Comparison of ENCODE assay signal across 9 cellular contexts in the genomic region with DNA sequence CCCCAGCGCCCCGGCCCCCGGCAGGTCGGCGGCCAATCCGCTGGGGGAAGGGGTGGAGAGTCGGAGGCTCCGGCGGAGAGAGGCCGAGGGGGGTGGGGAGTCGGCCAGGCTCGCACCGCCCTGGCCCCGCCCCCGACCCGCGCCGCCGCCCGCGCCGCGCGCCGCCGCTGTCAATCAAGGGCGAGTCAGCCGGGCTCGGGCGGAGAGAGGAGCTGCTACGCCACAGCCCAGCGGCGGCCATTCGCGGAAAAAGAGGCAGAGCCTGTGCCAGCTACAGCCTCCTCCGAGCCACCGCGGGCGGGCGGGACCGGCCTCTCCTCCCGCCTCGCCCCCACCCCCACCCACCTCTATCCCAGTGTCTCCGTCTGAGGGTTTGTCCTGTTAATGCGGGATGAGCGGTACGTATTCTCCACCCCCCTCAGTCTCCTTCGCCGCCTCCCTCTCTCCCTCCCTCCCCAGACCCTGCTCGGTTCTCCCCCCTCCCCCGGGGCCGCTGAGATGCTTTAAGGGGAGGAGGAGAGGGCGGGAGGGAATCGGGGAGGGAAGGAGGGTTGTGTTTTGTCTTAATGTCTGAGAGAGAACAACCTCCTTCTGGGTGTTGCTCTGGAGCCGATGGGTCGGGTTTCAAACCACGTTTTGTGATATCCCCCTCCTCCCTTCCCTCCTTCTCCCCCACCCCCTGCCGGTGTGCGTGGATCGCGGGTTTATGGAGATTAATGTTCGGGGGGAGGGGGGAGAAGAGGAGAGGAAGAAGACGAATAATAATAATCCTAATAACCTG. TPM values are rescaled to one million over a fixed set of nuclear protein-coding genes. Genes with fewer than 3 reads are reported as not detected.
A peak's percentile ranks its signal among the peaks of the same experiment; 100 is the strongest.
DNase-seq lines count a peak whose midpoint lies in the region; ATAC-seq, FAIRE-seq and TF ChIP-seq lines count a peak whose summit lies in the region.
"Had no signal": no experiment of that assay in that cellular context is flagged by ENCODE, and none has a peak within 500 bp of the region (broad histone marks: within the 10 kb centered on the region; RNA-seq: fewer than 3 reads in every experiment).

A gene (plus strand): TSS at position 223 of the 781 bp plus-strand sequence. CDS start 169 bp downstream, at position 392.

- dilution Hi-C loops in keratinocyte (cut with MboI; ENCODE audit: extremely low pct_ligation_motif_present, low sequenced_read_pairs), result no loop called here

- H3K9me3 ChIP-seq in keratinocyte (ENCODE audit: control insufficient read depth, low read depth, low read length), result no peaks in the 10 kb centered on the region

- H2AFZ ChIP-seq in keratinocyte (ENCODE audit: control insufficient read depth, low read length), result peak within 1 kb of the TSS; percentile 89

- TF ChIP-seq CTCF in keratinocyte (optimal IDR thresholded peaks at IDR 0.05 in 1 of 3, IDR thresholded peaks at IDR 0.05 in 1 of 3, conservative IDR thresholded peaks at IDR 0.05 in 1 of 3; ENCODE audit: extremely low read depth in 1 of 3, insufficient read depth in 2 of 3, low read length in 3 of 3), result no peak

- no peaks in the 10 kb centered on the region for H3K27me3 ChIP-seq in keratinocyte (ENCODE audit: control insufficient read depth, extremely low read depth, insufficient read depth, low read length)

- FAIRE-seq in keratinocyte (lab: Jason Lieb, UNC), result no peak
- FAIRE-seq: colon had no signal

- peak within 1 kb of the TSS; percentile 88 for H3K4me2 ChIP-seq in keratinocyte (ENCODE audit: control insufficient read depth, extremely low read depth, insufficient read depth, low read depth, low read length)

- peaks cover 8% of the 10 kb centered on the region for H3K4me1 ChIP-seq in keratinocyte (ENCODE audit: control insufficient read depth, extremely low read depth, insufficient read depth, low read length)

- DNase-seq in AML-193 (lab: John Stamatoyannopoulos, UW) (peak; percentile 89 to 98), NCI-H460 (ENCODE audit: extremely low read depth, low read depth) (peak; percentile 92), cerebellar cortex (ENCODE audit: low spot score) (peak; percentile 93), keratinocyte (ENCODE audit: low read depth, low spot score) (peak; percentile 30)
- DNase-seq in activated CD4-positive, CD25-positive, alpha-beta regulatory T cell treated with anti-CD3 and anti-CD28 coated beads, Interleukin-2, amount 50 U/mL, for 72 hours, result peak; percentile 96
- peak; percentile 87 to 90 (median 90) for DNase-seq in stimulated activated CD4-positive, alpha-beta T cell treated with anti-CD3 and anti-CD28 coated beads, Interleukin-12 subunit alpha, Interleukin-12 subunit beta, amount 100 ng/mL, for 48 hours (ENCODE audit: low read depth in 2 of 3, low spot score in 1 of 3)

- H4K20me1 ChIP-seq in keratinocyte (ENCODE audit: control insufficient read depth, extremely low read depth, insufficient read depth, low read length), result no peaks in the 10 kb centered on the region

- no peaks in the 10 kb centered on the region for H3K9me1 ChIP-seq in keratinocyte (ENCODE audit: control insufficient read depth, extremely low read depth, insufficient read depth, low read length)

- ATAC-seq in HG03432 (IDR thresholded peaks at IDR 0.05; ENCODE audit: unreplicated experiment), result peak; percentile 71

- peak within 1 kb of the TSS; percentile 92 for H3K9ac ChIP-seq in keratinocyte (ENCODE audit: control insufficient read depth, extremely low read depth, insufficient read depth, low read length)

- no peaks in the 10 kb centered on the region for H3K36me3 ChIP-seq in keratinocyte (ENCODE audit: control insufficient read depth in 2 of 2, extremely low read depth in 1 of 2, insufficient read depth in 2 of 2, low read length in 2 of 2)

- H3K79me2 ChIP-seq in keratinocyte (ENCODE audit: control insufficient read depth, insufficient read depth, low read length), result no peaks in the 10 kb centered on the region

- H3K4me3 ChIP-seq in keratinocyte (ENCODE audit: control insufficient read depth in 2 of 3, extremely low read depth in 1 of 3, insufficient read depth in 2 of 3, low read depth in 1 of 3, low read length in 3 of 3), result peak within 1 kb of the TSS; percentile 75 to 98 (median 85)

- H3K27ac ChIP-seq in keratinocyte (ENCODE audit: control insufficient read depth, insufficient read depth, low read length), result peak within 1 kb of the TSS; percentile 91

- TF ChIP-seq POLR2A in GM19099 (IDR thresholded peaks at IDR 0.05; ENCODE audit: extremely low read depth, insufficient read length, low read depth), result peak; percentile 58

RNA-seq across cellular contexts. Expression of the gene that starts here (rescaled TPM):
- 9.0 and 10.1 TPM in 2 replicates for total RNA-seq in NCI-H460 (2014; rRNA removed; shearing (Covaris generic))
- polyA plus RNA-seq in NCI-H460 (2014; cell fraction: nucleus; rRNA removed), result 6.4 and 10.2 TPM in 2 replicates
- 1.0 to 1.5 TPM (median 1.3 TPM) in 3 replicates for polyA plus RNA-seq in keratinocyte
- 0.50 TPM for polyA plus RNA-seq in keratinocyte (2011; ENCODE audit: low read depth)
- 0.61 and 1.2 TPM in 2 replicates for polyA plus RNA-seq in keratinocyte (2011; cell fraction: cytosol; rRNA removed)
- 1.1 and 1.3 TPM in 2 replicates for polyA plus RNA-seq in keratinocyte (2011; cell fraction: nucleus; rRNA removed)
- polyA plus RNA-seq in keratinocyte (2012; ENCODE audit: low replicate concordance), result 0.90 and 0.93 TPM in 2 replicates
- 1.3 to 3.8 TPM (median 3.0 TPM) in 3 replicates for polyA minus RNA-seq in keratinocyte
- polyA minus RNA-seq in keratinocyte (2011; cell fraction: cytosol; rRNA and poly(A)+ RNA removed), result 0.96 TPM
- 2.0 and 4.3 TPM in 2 replicates for polyA minus RNA-seq in keratinocyte (2011; cell fraction: nucleus; rRNA and poly(A)+ RNA removed)

Comparison
In these comparisons a context has a peak if more than half of its experiments do, and no peak if none do; other contexts are left out.
1. Peak in every context shown above with its lines: DNase-seq, ATAC-seq, H3K4me3 ChIP-seq and H3K27ac ChIP-seq.
2. DNase-seq: peak in every context shown above with its lines; median percentile 96 in activated CD4-positive, CD25-positive, alpha-beta regulatory T cell treated with anti-CD3 and anti-CD28 coated beads, Interleukin-2, amount 50 U/mL, for 72 hours; 94 in AML-193; 93 in cerebellar cortex; 92 in NCI-H460; 90 in stimulated activated CD4-positive, alpha-beta T cell treated with anti-CD3 and anti-CD28 coated beads, Interleukin-12 subunit alpha, Interleukin-12 subunit beta, amount 100 ng/mL, for 48 hours; 30 in keratinocyte.